16 cellular contexts compared by ENCODE assay signal in genomic region chr1:7617826-7618225, GRCh38.
A peak's percentile ranks its signal among the peaks of the same experiment; 100 is the strongest.
DNase-seq lines count a peak whose midpoint lies in the region; ATAC-seq and TF ChIP-seq lines count a peak whose summit lies in the region.
"Had no signal": no experiment of that assay in that cellular context is flagged by ENCODE, and none has a peak within 500 bp of the region (broad histone marks: within the 10 kb centered on the region; RNA-seq: fewer than 3 reads in every experiment).

No MANE protein-coding gene starts in this region.

- no peaks in the 10 kb centered on the region for H3K36me3 Mint-ChIP-seq in activated naive CD4-positive, alpha-beta T cell treated with anti-CD3 and anti-CD28 coated beads, Interleukin-2, amount 10 ng/mL, durations not matched to agents 7 days and 5 days
- H3K36me3 Mint-ChIP-seq: CD4-positive, CD25-positive, alpha-beta regulatory T cell had no signal

- peak; percentile 10 for DNase-seq in activated naive CD4-positive, alpha-beta T cell treated with anti-CD3 and anti-CD28 coated beads, Interleukin-2, amount 10 ng/mL, durations not matched to agents 7 days and 5 days
- no peak for DNase-seq in activated naive CD4-positive, alpha-beta T cell treated with anti-CD3 and anti-CD28 coated beads, Interleukin-2, amount 50 U/mL, for 16 hours
- DNase-seq in right cardiac atrium = no peak
- no peak for DNase-seq in heart left ventricle
- DNase-seq in sigmoid colon = peak; percentile 22
- no peak for DNase-seq in HAP-1 (ENCODE audit: low spot score in 2 of 2)
- DNase-seq in NCI-H2196 treated with DMSO at 0.1 percent for 48 hours (lab: John Stamatoyannopoulos, UW; ENCODE audit: unreplicated experiment) = no peak
- DNase-seq: 8988T; AML-193; CD4-positive, CD25-positive, alpha-beta regulatory T cell; DMS53; GF-D8; HCEC 1CT; HFFc6 had no signal

- H3K36me3 ChIP-seq in heart left ventricle (no peaks in the 10 kb centered on the region), sigmoid colon (no peaks in the 10 kb centered on the region), HAP-1 (replicated peaks) (no peaks in the 10 kb centered on the region)
- H3K36me3 ChIP-seq: BLaER1 had no signal

- no peak overlapping the region for H3K27ac Mint-ChIP-seq in activated naive CD4-positive, alpha-beta T cell treated with anti-CD3 and anti-CD28 coated beads, Interleukin-2, amount 10 ng/mL, durations not matched to agents 7 days and 5 days
- H3K27ac Mint-ChIP-seq: CD4-positive, CD25-positive, alpha-beta regulatory T cell; HFFc6 had no signal

- in situ Hi-C loops in HAP-1 (cut with MboI; ENCODE audit: low sequenced_read_pairs) = no loop called here

- CTCF ChIA-PET in activated naive CD4-positive, alpha-beta T cell treated with anti-CD3 and anti-CD28 coated beads, Interleukin-2, amount 10 ng/mL, durations not matched to agents 7 days and 5 days (lab: Charles Lee) = no interaction called here

- H3K27me3 Mint-ChIP-seq in activated naive CD4-positive, alpha-beta T cell treated with anti-CD3 and anti-CD28 coated beads, Interleukin-2, amount 10 ng/mL, durations not matched to agents 7 days and 5 days = no peaks in the 10 kb centered on the region

- no peaks in the 10 kb centered on the region for H3K9me3 Mint-ChIP-seq in activated naive CD4-positive, alpha-beta T cell treated with anti-CD3 and anti-CD28 coated beads, Interleukin-2, amount 10 ng/mL, durations not matched to agents 7 days and 5 days
- H3K9me3 Mint-ChIP-seq: HFFc6 had no signal

- H3K4me1 ChIP-seq in right cardiac atrium (ENCODE audit: control insufficient read depth, insufficient read depth, low read length) (peaks cover 8% of the 10 kb centered on the region), heart left ventricle (peaks cover 0 to 52% (median 13%) of the 10 kb centered on the region in 12 donors), sigmoid colon (no peaks in the 10 kb centered on the region), HAP-1 (no peaks in the 10 kb centered on the region)

- TF ChIP-seq EP300 in sigmoid colon (IDR thresholded peaks at IDR 0.05) = no peak

- TF ChIP-seq POLR2A in heart left ventricle (IDR thresholded peaks at IDR 0.05) (no peak), sigmoid colon (IDR thresholded peaks at IDR 0.05) (no peak)

- no peaks in the 10 kb centered on the region for H3K9me3 ChIP-seq in right cardiac atrium (ENCODE audit: control insufficient read depth, low read length)
- no peaks in the 10 kb centered on the region for H3K9me3 ChIP-seq in heart left ventricle
- no peaks in the 10 kb centered on the region for H3K9me3 ChIP-seq in sigmoid colon
- no peaks in the 10 kb centered on the region for H3K9me3 ChIP-seq in HAP-1
- H3K9me3 ChIP-seq: BLaER1 had no signal

- H3K4me3 ChIP-seq in right cardiac atrium (ENCODE audit: low read length) (no peak overlapping the region), heart left ventricle (no peak overlapping the region), sigmoid colon (no peak overlapping the region), HAP-1 (no peak overlapping the region)
- H3K4me3 ChIP-seq: BLaER1 had no signal

- H3K27ac ChIP-seq in right cardiac atrium (ENCODE audit: low read length) = peak overlapping the region; percentile 43
- H3K27ac ChIP-seq in heart left ventricle = peak overlapping the region in 5 of 12 donors; percentile 47 to 85 (median 79)
- no peak overlapping the region for H3K27ac ChIP-seq in sigmoid colon
- H3K27ac ChIP-seq: BLaER1 had no signal

- ATAC-seq in right cardiac atrium (no peak), heart left ventricle (no peak)
- ATAC-seq: HepG2 had no signal

- 67% methylated on average over 3 of the region's 3 CpGs for WGBS in right cardiac atrium
- 69 to 75% (median 74%) methylated on average over 3 of the region's 3 CpGs for whole genome bisulfite sequencing in heart left ventricle, 4 donors
- WGBS in sigmoid colon, 2 donors = 67 to 84% methylated on average over 3 of the region's 3 CpGs

- H3K4me3 Mint-ChIP-seq in activated naive CD4-positive, alpha-beta T cell treated with anti-CD3 and anti-CD28 coated beads, Interleukin-2, amount 10 ng/mL, durations not matched to agents 7 days and 5 days = no peak overlapping the region
- H3K4me3 Mint-ChIP-seq: CD4-positive, CD25-positive, alpha-beta regulatory T cell; HFFc6 had no signal

- H3K4me1 Mint-ChIP-seq in activated naive CD4-positive, alpha-beta T cell treated with anti-CD3 and anti-CD28 coated beads, Interleukin-2, amount 10 ng/mL, durations not matched to agents 7 days and 5 days = no peaks in the 10 kb centered on the region
- H3K4me1 Mint-ChIP-seq: CD4-positive, CD25-positive, alpha-beta regulatory T cell had no signal

- H3K27me3 ChIP-seq in right cardiac atrium (ENCODE audit: control insufficient read depth, insufficient read depth) (no peaks in the 10 kb centered on the region), heart left ventricle (peaks cover 0 to 4% (median 0%) of the 10 kb centered on the region in 9 donors), sigmoid colon (peaks cover 0 to 17% (median 0%) of the 10 kb centered on the region in 3 donors), HAP-1 (ENCODE audit: low read depth) (0 out of 2 replicates have a peak, but pooled peaks cover 6% of the 10 kb centered on the region)
- H3K27me3 ChIP-seq: BLaER1 had no signal

- no peak for TF ChIP-seq CTCF in heart left ventricle (IDR thresholded peaks at IDR 0.05)
- TF ChIP-seq CTCF in sigmoid colon (IDR thresholded peaks at IDR 0.05) = no peak

- intact Hi-C loops in right cardiac atrium (cut with DNase I) (no loop called here), heart left ventricle (cut with DNase I) (no loop called here), sigmoid colon (cut with DNase I) (no loop called here)

Comparison
In these comparisons a context has a peak if more than half of its experiments do, and no peak if none do; other contexts are left out.
1. DNase-seq: peak in activated naive CD4-positive, alpha-beta T cell treated with anti-CD3 and anti-CD28 coated beads, Interleukin-2, amount 10 ng/mL, durations not matched to agents 7 days and 5 days (single experiment) and sigmoid colon (single experiment); none in activated naive CD4-positive, alpha-beta T cell treated with anti-CD3 and anti-CD28 coated beads, Interleukin-2, amount 50 U/mL, for 16 hours (single experiment), right cardiac atrium (0 of 3), heart left ventricle (0 of 5), HAP-1 (0 of 2) and NCI-H2196 treated with DMSO at 0.1 percent for 48 hours (single experiment).